ENCODE assay signal across 1 cellular context in the genomic region with DNA sequence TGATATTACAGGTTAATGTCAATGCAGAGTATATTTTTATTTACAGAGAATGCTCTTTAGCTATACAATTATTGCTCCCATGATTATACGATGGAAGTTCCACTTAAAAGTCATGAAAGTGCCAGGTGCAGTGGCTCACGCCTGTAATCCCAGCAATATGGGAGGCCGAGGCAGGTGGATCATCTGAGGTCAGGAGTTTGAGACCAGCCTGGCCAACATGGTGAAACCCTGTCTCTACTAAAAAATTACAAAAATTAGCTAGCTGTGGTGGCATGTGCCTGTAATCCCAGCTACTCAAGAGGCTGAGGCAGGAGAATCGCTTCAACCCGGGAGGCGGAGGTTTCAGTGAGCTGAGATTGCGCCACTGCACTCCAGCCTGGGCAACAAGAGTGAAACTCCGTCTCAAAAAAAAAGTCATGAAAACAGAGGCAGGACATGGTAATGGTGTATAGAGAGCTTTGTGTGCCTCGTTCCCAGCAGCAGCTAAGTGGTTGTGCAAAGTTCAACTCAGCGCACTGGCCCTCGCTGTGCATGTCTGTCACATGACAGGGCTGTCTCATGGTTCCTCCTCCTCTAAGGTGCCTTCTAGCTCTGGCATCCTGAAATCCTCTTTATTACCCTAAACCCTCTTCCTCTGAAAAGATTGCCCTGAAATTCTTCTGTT.
TF ChIP-seq lines count a peak whose summit lies in the region.
"Not testable (repeated sequence)": the region's sequence is repeated elsewhere in the genome, so short reads cannot be mapped to it uniquely, and the experiment has no call there.

No MANE protein-coding gene starts in this region.

TF ChIP-seq in HepG2, 621 proteins besides CTCF, POLR2A, EP300 and RAD21 (continued from another document and continues in another):
- TF ChIP-seq PATZ1 (CRISPR knock-in tag; IDR thresholded peaks at IDR 0.05) = 0 out of 2 replicates have a peak, but pooled peaks have one; percentile 31
- 0 out of 2 replicates have a peak, but pooled peaks have one; percentile 52 for TF ChIP-seq ZFP1 (CRISPR knock-in tag; IDR thresholded peaks at IDR 0.05)
- TF ChIP-seq, protein P1, sequence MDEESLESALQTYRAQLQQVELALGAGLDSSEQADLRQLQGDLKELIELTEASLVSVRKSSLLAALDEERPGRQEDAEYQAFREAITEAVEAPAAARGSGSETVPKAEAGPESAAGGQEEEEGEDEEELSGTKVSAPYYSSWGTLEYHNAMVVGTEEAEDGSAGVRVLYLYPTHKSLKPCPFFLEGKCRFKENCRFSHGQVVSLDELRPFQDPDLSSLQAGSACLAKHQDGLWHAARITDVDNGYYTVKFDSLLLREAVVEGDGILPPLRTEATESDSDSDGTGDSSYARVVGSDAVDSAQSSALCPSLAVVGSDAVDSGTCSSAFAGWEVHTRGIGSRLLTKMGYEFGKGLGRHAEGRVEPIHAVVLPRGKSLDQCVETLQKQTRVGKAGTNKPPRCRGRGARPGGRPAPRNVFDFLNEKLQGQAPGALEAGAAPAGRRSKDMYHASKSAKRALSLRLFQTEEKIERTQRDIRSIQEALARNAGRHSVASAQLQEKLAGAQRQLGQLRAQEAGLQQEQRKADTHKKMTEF (CRISPR knock-in tag; IDR thresholded peaks at IDR 0.05) = peak; percentile 86
- TF ChIP-seq RCOR2 (CRISPR knock-in tag; IDR thresholded peaks at IDR 0.05) = peak; percentile 47; the same call in 1 of the 2 replicates
- TF ChIP-seq SMAD3 (CRISPR knock-in tag; IDR thresholded peaks at IDR 0.05) = peak; percentile 73; the same call in 1 of the 2 replicates
- TF ChIP-seq SALL1 (CRISPR knock-in tag; IDR thresholded peaks at IDR 0.05) = peak; percentile 92
- peak; percentile 26 for TF ChIP-seq STAG1 (CRISPR knock-in tag; IDR thresholded peaks at IDR 0.05)
- peak; percentile 68; the same call in 1 of the 2 replicates for TF ChIP-seq ZSCAN5A (CRISPR knock-in tag; IDR thresholded peaks at IDR 0.05; ENCODE audit: borderline replicate concordance)
- peak; percentile 89; the same call in 1 of the 2 replicates for TF ChIP-seq ZNF264 (CRISPR knock-in tag; IDR thresholded peaks at IDR 0.05)
- peak; percentile 89 for TF ChIP-seq RAD51 (IDR thresholded peaks at IDR 0.05; ENCODE audit: borderline replicate concordance)
- peak; percentile 90 for TF ChIP-seq ZNF331 (CRISPR knock-in tag; IDR thresholded peaks at IDR 0.05)
- TF ChIP-seq ZNF292 (CRISPR knock-in tag; IDR thresholded peaks at IDR 0.05; ENCODE audit: borderline replicate concordance, low read depth) = peak; percentile 95
- TF ChIP-seq ZNF792 (CRISPR knock-in tag; IDR thresholded peaks at IDR 0.05) = peak; percentile 86; the same call in 1 of the 2 replicates
- peak; percentile 78 for TF ChIP-seq TEAD3 (CRISPR knock-in tag; optimal IDR thresholded peaks at IDR 0.05; ENCODE audit: borderline replicate concordance)
- TF ChIP-seq ZNF124 (CRISPR knock-in tag; IDR thresholded peaks at IDR 0.05) = peak; percentile 80; the same call in 1 of the 2 replicates
- TF ChIP-seq TOE1 (CRISPR knock-in tag; IDR thresholded peaks at IDR 0.05) = 0 out of 2 replicates have a peak, but pooled peaks have one; percentile 47
- TF ChIP-seq FOSL2 (CRISPR knock-in tag; IDR thresholded peaks at IDR 0.05) = peak; percentile 68
- TF ChIP-seq ZNF710 (CRISPR knock-in tag; IDR thresholded peaks at IDR 0.05; ENCODE audit: borderline replicate concordance) = peak; percentile 56; the same call in 1 of the 2 replicates
- TF ChIP-seq RXRA (CRISPR knock-in tag; IDR thresholded peaks at IDR 0.05) = peak; percentile 76; the same call in 1 of the 2 replicates
- peak; percentile 68; the same call in 1 of the 2 replicates for TF ChIP-seq TAF1 (CRISPR knock-in tag; IDR thresholded peaks at IDR 0.05)
- TF ChIP-seq RBFOX2 (IDR thresholded peaks at IDR 0.05; ENCODE audit: low read depth, low read length) = peak; percentile 47; the same call in 1 of the 2 replicates
- 0 out of 2 replicates have a peak, but pooled peaks have one; percentile 27 for TF ChIP-seq YEATS2 (CRISPR knock-in tag; IDR thresholded peaks at IDR 0.05; ENCODE audit: borderline replicate concordance)
- TF ChIP-seq, protein P2, sequence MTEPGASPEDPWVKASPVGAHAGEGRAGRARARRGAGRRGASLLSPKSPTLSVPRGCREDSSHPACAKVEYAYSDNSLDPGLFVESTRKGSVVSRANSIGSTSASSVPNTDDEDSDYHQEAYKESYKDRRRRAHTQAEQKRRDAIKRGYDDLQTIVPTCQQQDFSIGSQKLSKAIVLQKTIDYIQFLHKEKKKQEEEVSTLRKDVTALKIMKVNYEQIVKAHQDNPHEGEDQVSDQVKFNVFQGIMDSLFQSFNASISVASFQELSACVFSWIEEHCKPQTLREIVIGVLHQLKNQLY (CRISPR knock-in tag; IDR thresholded peaks at IDR 0.05) = peak; percentile 98
- TF ChIP-seq ZNF503 (CRISPR knock-in tag; IDR thresholded peaks at IDR 0.05) = peak; percentile 63; the same call in 1 of the 2 replicates
- TF ChIP-seq ARNTL (CRISPR knock-in tag; IDR thresholded peaks at IDR 0.05) = peak; percentile 43; the same call in 1 of the 2 replicates
- peak; percentile 77 for TF ChIP-seq ZMYM3 (CRISPR knock-in tag; IDR thresholded peaks at IDR 0.05)
- TF ChIP-seq PITX1 (CRISPR knock-in tag; IDR thresholded peaks at IDR 0.05) = peak; percentile 80
- TF ChIP-seq CREM (IDR thresholded peaks at IDR 0.05) = peak; percentile 35; the same call in 1 of the 2 replicates
- TF ChIP-seq CREM (CRISPR knock-in tag; IDR thresholded peaks at IDR 0.05) = not testable (repeated sequence)
- peak; percentile 27; the same call in 1 of the 2 replicates for TF ChIP-seq ZNF878 (CRISPR knock-in tag; IDR thresholded peaks at IDR 0.05)
- TF ChIP-seq SMAD1 (CRISPR knock-in tag; IDR thresholded peaks at IDR 0.05; ENCODE audit: borderline replicate concordance, low read depth) = peak; percentile 51; the same call in 1 of the 2 replicates
- TF ChIP-seq, protein P3, sequence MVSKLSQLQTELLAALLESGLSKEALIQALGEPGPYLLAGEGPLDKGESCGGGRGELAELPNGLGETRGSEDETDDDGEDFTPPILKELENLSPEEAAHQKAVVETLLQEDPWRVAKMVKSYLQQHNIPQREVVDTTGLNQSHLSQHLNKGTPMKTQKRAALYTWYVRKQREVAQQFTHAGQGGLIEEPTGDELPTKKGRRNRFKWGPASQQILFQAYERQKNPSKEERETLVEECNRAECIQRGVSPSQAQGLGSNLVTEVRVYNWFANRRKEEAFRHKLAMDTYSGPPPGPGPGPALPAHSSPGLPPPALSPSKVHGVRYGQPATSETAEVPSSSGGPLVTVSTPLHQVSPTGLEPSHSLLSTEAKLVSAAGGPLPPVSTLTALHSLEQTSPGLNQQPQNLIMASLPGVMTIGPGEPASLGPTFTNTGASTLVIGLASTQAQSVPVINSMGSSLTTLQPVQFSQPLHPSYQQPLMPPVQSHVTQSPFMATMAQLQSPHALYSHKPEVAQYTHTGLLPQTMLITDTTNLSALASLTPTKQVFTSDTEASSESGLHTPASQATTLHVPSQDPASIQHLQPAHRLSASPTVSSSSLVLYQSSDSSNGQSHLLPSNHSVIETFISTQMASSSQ (IDR thresholded peaks at IDR 0.05; ENCODE audit: low read depth) = 0 out of 2 replicates have a peak, but pooled peaks have one; percentile 27
- TF ChIP-seq, protein P3 (CRISPR knock-in tag; IDR thresholded peaks at IDR 0.05; ENCODE audit: borderline replicate concordance) = peak; percentile 72; the same call in 1 of the 2 replicates
- peak; percentile 35; the same call in 1 of the 2 replicates for TF ChIP-seq MTA1 (CRISPR knock-in tag; IDR thresholded peaks at IDR 0.05; ENCODE audit: borderline replicate concordance)
- TF ChIP-seq FOXO1 (CRISPR knock-in tag; IDR thresholded peaks at IDR 0.05) = peak; percentile 86
- TF ChIP-seq, protein P4, sequence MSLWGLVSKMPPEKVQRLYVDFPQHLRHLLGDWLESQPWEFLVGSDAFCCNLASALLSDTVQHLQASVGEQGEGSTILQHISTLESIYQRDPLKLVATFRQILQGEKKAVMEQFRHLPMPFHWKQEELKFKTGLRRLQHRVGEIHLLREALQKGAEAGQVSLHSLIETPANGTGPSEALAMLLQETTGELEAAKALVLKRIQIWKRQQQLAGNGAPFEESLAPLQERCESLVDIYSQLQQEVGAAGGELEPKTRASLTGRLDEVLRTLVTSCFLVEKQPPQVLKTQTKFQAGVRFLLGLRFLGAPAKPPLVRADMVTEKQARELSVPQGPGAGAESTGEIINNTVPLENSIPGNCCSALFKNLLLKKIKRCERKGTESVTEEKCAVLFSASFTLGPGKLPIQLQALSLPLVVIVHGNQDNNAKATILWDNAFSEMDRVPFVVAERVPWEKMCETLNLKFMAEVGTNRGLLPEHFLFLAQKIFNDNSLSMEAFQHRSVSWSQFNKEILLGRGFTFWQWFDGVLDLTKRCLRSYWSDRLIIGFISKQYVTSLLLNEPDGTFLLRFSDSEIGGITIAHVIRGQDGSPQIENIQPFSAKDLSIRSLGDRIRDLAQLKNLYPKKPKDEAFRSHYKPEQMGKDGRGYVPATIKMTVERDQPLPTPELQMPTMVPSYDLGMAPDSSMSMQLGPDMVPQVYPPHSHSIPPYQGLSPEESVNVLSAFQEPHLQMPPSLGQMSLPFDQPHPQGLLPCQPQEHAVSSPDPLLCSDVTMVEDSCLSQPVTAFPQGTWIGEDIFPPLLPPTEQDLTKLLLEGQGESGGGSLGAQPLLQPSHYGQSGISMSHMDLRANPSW (CRISPR knock-in tag; IDR thresholded peaks at IDR 0.05; ENCODE audit: borderline replicate concordance) = peak; percentile 70; the same call in 1 of the 2 replicates
